Comparison of ENCODE assay signal across 8 cellular contexts in the genomic region with DNA sequence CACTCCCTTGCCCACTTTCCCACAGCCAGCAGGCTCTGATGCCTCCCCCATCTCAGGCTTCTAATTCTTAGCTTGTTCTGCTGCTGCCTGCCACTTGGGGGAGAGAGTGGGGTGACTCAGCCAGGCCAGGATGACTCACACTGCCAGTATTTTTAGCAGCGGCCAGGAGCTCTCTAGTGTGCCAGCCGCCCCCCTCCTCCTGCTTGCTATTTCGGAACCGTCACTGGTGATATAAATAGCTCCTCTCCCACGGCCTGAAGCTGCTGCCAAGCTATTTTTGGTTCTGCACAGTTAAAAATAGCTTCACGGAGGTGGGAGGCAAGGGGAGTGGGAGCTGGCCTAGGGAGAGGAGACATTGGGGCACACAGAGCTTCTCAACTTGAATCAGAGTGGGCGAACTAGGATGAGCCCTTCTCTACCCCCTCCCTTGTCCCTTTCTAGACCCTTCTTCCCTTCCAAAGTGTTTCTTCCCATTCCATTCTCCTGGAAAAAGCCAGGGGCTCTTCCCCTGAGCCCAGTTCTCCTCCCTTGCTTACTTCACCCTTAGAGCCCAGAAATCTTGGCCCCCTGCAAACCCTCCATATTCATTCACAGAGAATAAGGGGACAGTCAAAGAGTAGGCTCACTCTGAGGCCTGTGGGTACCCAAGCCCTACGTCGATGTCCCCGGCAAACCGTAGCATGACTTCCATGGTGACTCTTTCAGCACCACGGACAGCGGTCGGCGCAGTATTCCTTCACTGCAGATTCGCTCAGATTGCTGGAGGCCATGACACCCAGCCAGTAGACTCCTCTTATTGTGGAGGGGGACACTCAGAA. TPM values are rescaled to one million over a fixed set of nuclear protein-coding genes. Genes with fewer than 3 reads are reported as not detected.
A peak's percentile ranks its signal among the peaks of the same experiment; 100 is the strongest.
DNase-seq lines count a peak whose midpoint lies in the region; ATAC-seq and TF ChIP-seq lines count a peak whose summit lies in the region.

No MANE protein-coding gene starts in this region.

- no peaks in the 10 kb centered on the region for H3K36me3 ChIP-seq in CD8-positive, alpha-beta T cell (ENCODE audit: insufficient read depth, low read length)
- H3K36me3 ChIP-seq in PC-3 (ENCODE audit: low read depth, low read length), result no peaks in the 10 kb centered on the region

- no peak overlapping the region for H3K27ac Mint-ChIP-seq in CD8-positive, alpha-beta T cell
- H3K27ac Mint-ChIP-seq in naive thymus-derived CD8-positive, alpha-beta T cell, result peak overlapping the region in 1 of 10 donors; percentile 94

- peaks cover 16% of the 10 kb centered on the region for H3K27me3 ChIP-seq in CD8-positive, alpha-beta T cell (ENCODE audit: insufficient read depth, low read length)
- peaks cover 40% of the 10 kb centered on the region for H3K27me3 ChIP-seq in PC-3 (ENCODE audit: low read length)

- POLR2A ChIA-PET in CD8-positive, alpha-beta T cell (lab: Charles Lee), result no interaction called here
- POLR2A ChIA-PET in PC-3 (lab: Charles Lee; ENCODE audit: unreplicated experiment), result interaction anchor here (0.5 to 0.6 kb wide), 2 partner anchors 162 to 528 kb away, joined by 3 to 5 read pairs; no protein-coding TSS in a partner anchor
- POLR2A ChIA-PET in naive thymus-derived CD8-positive, alpha-beta T cell (lab: Charles Lee), result interaction anchor here (0.5 kb wide), 1 partner anchor 19 kb away, joined by 3 read pairs; no protein-coding TSS in a partner anchor

- peak overlapping the region; percentile 26 for H3K4me2 ChIP-seq in PC-3 (ENCODE audit: low read length)

- peak in 6 of 7 experiments; percentile 13 to 59 (median 52) for DNase-seq in CD8-positive, alpha-beta T cell
- DNase-seq in HT-29 (ENCODE audit: low spot score) (peak; percentile 69), PC-3 (peak; percentile 90), activated T-cell treated with anti-CD3 and anti-CD28 coated beads for 4 hours (peak; percentile 39), epithelial cell of proximal tubule (ENCODE audit: low read depth) (peak; percentile 57)
- peak; percentile 6 to 73 (median 37) for DNase-seq in naive thymus-derived CD8-positive, alpha-beta T cell
- DNase-seq in stimulated activated naive CD4-positive, alpha-beta T cell treated with Interleukin-2 at 50 U/mL for 16 hours (lab: John Stamatoyannopoulos, UW), result peak; percentile 59

- no peak overlapping the region for H2AFZ ChIP-seq in PC-3 (ENCODE audit: low read length)

- no peaks in the 10 kb centered on the region for H3K79me2 ChIP-seq in PC-3 (ENCODE audit: low read length)

- peaks cover 57% of the 10 kb centered on the region for H3K27me3 Mint-ChIP-seq in CD8-positive, alpha-beta T cell (ENCODE audit: low read depth)
- peaks cover 36 to 64% (median 52%) of the 10 kb centered on the region in 5 donors for H3K27me3 Mint-ChIP-seq in naive thymus-derived CD8-positive, alpha-beta T cell

- peaks cover 2% of the 10 kb centered on the region for H3K9me3 Mint-ChIP-seq in CD8-positive, alpha-beta T cell
- peaks cover 0 to 22% (median 5%) of the 10 kb centered on the region in 9 donors for H3K9me3 Mint-ChIP-seq in naive thymus-derived CD8-positive, alpha-beta T cell

- no peaks in the 10 kb centered on the region for H3K36me3 Mint-ChIP-seq in CD8-positive, alpha-beta T cell
- H3K36me3 Mint-ChIP-seq in naive thymus-derived CD8-positive, alpha-beta T cell, result peaks cover 0 to 11% (median 2%) of the 10 kb centered on the region in 3 donors

- CTCF ChIA-PET in CD8-positive, alpha-beta T cell (lab: Charles Lee), result interaction anchor here (1.3 to 2.1 kb wide), 3 partner anchors 9 to 30 kb away, joined by 3 to 9 read pairs (median 4); no protein-coding TSS in a partner anchor
- CTCF ChIA-PET in PC-3 (lab: Charles Lee), result interaction anchor here (0.6 to 1.5 kb wide), 8 partner anchors 9 to 329 kb away, joined by 3 to 8 read pairs (median 5); a partner anchor contains a TSS

- peaks cover 3% of the 10 kb centered on the region; the same call in 1 of the 2 replicates for H4K20me1 ChIP-seq in PC-3 (ENCODE audit: low read length)

- no peaks in the 10 kb centered on the region for H3F3A ChIP-seq in PC-3 (ENCODE audit: low read length, unreplicated experiment)

- no peaks in the 10 kb centered on the region for H3K9me2 ChIP-seq in PC-3 (replicated peaks; ENCODE audit: low read length)

- BruUV-seq in PC-3 (replicated peaks; lab: Mats Ljungman, UMichigan), result no TSS peak

- H3K4me3 ChIP-seq in CD8-positive, alpha-beta T cell (ENCODE audit: low read depth, low read length), result no peak overlapping the region
- H3K4me3 ChIP-seq in PC-3 (ENCODE audit: low read length) (no peak overlapping the region), epithelial cell of proximal tubule (ENCODE audit: low read depth, low read length) (no peak overlapping the region)

- H3K4me1 ChIP-seq in CD8-positive, alpha-beta T cell (ENCODE audit: insufficient read depth, low read length), result no peaks in the 10 kb centered on the region
- peaks cover 12% of the 10 kb centered on the region for H3K4me1 ChIP-seq in PC-3 (ENCODE audit: insufficient read depth, low read length)

- ATAC-seq in CD8-positive, alpha-beta T cell, result no peak
- peak; percentile 97 for ATAC-seq in PC-3
- peak in 1 of 2 donors; percentile 33 for ATAC-seq in naive thymus-derived CD8-positive, alpha-beta T cell
- ATAC-seq in GM19351 (IDR thresholded peaks at IDR 0.05; ENCODE audit: unreplicated experiment), result no peak

- H3K9ac ChIP-seq in PC-3 (ENCODE audit: low read length), result no peak overlapping the region

- H3K9me3 ChIP-seq in CD8-positive, alpha-beta T cell (ENCODE audit: low read length), result no peaks in the 10 kb centered on the region
- no peaks in the 10 kb centered on the region for H3K9me3 ChIP-seq in PC-3 (ENCODE audit: low read length)

- H3K27ac ChIP-seq in CD8-positive, alpha-beta T cell (ENCODE audit: low read depth, low read length), result no peak overlapping the region
- no peak overlapping the region for H3K27ac ChIP-seq in PC-3 (ENCODE audit: low read length)

- no peak for TF ChIP-seq CTCF in CD8-positive, alpha-beta T cell (IDR thresholded peaks at IDR 0.05)
- peak; percentile 73 for TF ChIP-seq CTCF in PC-3 (conservative IDR thresholded peaks at IDR 0.05; ENCODE audit: low read depth, low read length)
- peak; percentile 60 for TF ChIP-seq CTCF in epithelial cell of proximal tubule (conservative IDR thresholded peaks at IDR 0.05; ENCODE audit: low read depth, low read length)

- no peak overlapping the region for H3K4me3 Mint-ChIP-seq in CD8-positive, alpha-beta T cell
- H3K4me3 Mint-ChIP-seq in naive thymus-derived CD8-positive, alpha-beta T cell, result no peak overlapping the region

- peaks cover 8% of the 10 kb centered on the region for H3K4me1 Mint-ChIP-seq in CD8-positive, alpha-beta T cell (ENCODE audit: low read depth)
- peaks cover 5 to 13% (median 9%) of the 10 kb centered on the region in 4 donors for H3K4me1 Mint-ChIP-seq in naive thymus-derived CD8-positive, alpha-beta T cell

- intact Hi-C loops in CD8-positive, alpha-beta T cell (cut with DNase I, micrococcal nuclease), result no loop called here
- intact Hi-C loops in PC-3 (cut with micrococcal nuclease), result no loop called here

RNA-seq across cellular contexts. Expression of a gene that starts 2.5 kb away (rescaled TPM):
- not detected for total RNA-seq in CD8-positive, alpha-beta T cell
- not detected in 2 replicates for total RNA-seq in HT-29 (2014; rRNA removed; shearing (Covaris generic))
- total RNA-seq in PC-3 (2014; rRNA removed) (not detected in 2 replicates), epithelial cell of proximal tubule (not detected in 2 replicates)
- not detected for total RNA-seq in naive thymus-derived CD8-positive, alpha-beta T cell
- not detected for polyA plus RNA-seq in naive thymus-derived CD8-positive, alpha-beta T cell

RNA-seq across cellular contexts. Expression of a gene that starts 20.3 kb away (rescaled TPM):
- 10 to 100 TPM; 19.8 to 20.6 TPM for total RNA-seq in CD8-positive, alpha-beta T cell
- 122 and 128 TPM in 2 replicates for total RNA-seq in HT-29 (2014; rRNA removed; shearing (Covaris generic))
- 214 and 321 TPM in 2 replicates for total RNA-seq in PC-3 (2014; rRNA removed)
- 85.3 TPM in 2 replicates for total RNA-seq in epithelial cell of proximal tubule
- total RNA-seq in naive thymus-derived CD8-positive, alpha-beta T cell, result 10 to 100 TPM; 24.8 to 24.9 TPM
- polyA plus RNA-seq in naive thymus-derived CD8-positive, alpha-beta T cell, result 10 to 100 TPM; 86.9 to 98.2 (median 87.9) TPM

RNA-seq across cellular contexts. Expression of a gene that starts 46.8 kb away (rescaled TPM):
- total RNA-seq in CD8-positive, alpha-beta T cell, result 1 to 10 TPM; 5.6 to 6.0 TPM
- total RNA-seq in HT-29 (2014; rRNA removed; shearing (Covaris generic)), result 40.3 and 44.9 TPM in 2 replicates
- total RNA-seq in PC-3 (2014; rRNA removed) (25.5 and 27.8 TPM in 2 replicates), epithelial cell of proximal tubule (6.6 and 12.3 TPM in 2 replicates)
- 10 to 100 TPM; 12.9 to 13.9 TPM for total RNA-seq in naive thymus-derived CD8-positive, alpha-beta T cell
- polyA plus RNA-seq in naive thymus-derived CD8-positive, alpha-beta T cell, result 1 to 10 TPM; 1.4 to 3.9 (median 2.3) TPM

RNA-seq across cellular contexts. Expression of a gene that starts 48.3 kb away (rescaled TPM):
- 10 to 100 TPM; 12.6 to 16.8 TPM for total RNA-seq in CD8-positive, alpha-beta T cell
- 15.9 and 17.9 TPM in 2 replicates for total RNA-seq in HT-29 (2014; rRNA removed; shearing (Covaris generic))
- total RNA-seq in PC-3 (2014; rRNA removed), result 22.9 and 35.2 TPM in 2 replicates
- 3.5 and 3.6 TPM in 2 replicates for total RNA-seq in epithelial cell of proximal tubule
- total RNA-seq in naive thymus-derived CD8-positive, alpha-beta T cell, result 10 to 100 TPM; 15.0 to 16.3 TPM
- 1 to 10 TPM; 2.7 to 4.1 (median 3.4) TPM for polyA plus RNA-seq in naive thymus-derived CD8-positive, alpha-beta T cell

Comparison
In these comparisons a context has a peak if more than half of its experiments do, and no peak if none do; other contexts are left out.
1. DNase-seq: peak in every context shown above with its lines; median percentile 90 in PC-3; 69 in HT-29; 59 in stimulated activated naive CD4-positive, alpha-beta T cell treated with Interleukin-2 at 50 U/mL for 16 hours; 57 in epithelial cell of proximal tubule; 52 in CD8-positive, alpha-beta T cell; 39 in activated T-cell treated with anti-CD3 and anti-CD28 coated beads for 4 hours; 37 in naive thymus-derived CD8-positive, alpha-beta T cell.